Comparison of ENCODE assay signal across 8 cellular contexts in genomic region chr11:74310857-74311256, GRCh38. TPM values are rescaled to one million over a fixed set of nuclear protein-coding genes. Genes with fewer than 3 reads are reported as not detected.
DNase-seq lines count a peak whose midpoint lies in the region; ATAC-seq, FAIRE-seq and TF ChIP-seq lines count a peak whose summit lies in the region.

No MANE protein-coding gene starts in this region.

- H3K4me3 ChIP-seq in CD8-positive, alpha-beta T cell (ENCODE audit: low read depth, low read length) = peak overlapping the region; percentile 29
- H3K4me3 ChIP-seq in gastroesophageal sphincter (peak overlapping the region in 1 of 2 donors; percentile 60), pancreas (peak overlapping the region; percentile 12 to 66 (median 43))

- TF ChIP-seq POLR2A in gastroesophageal sphincter (IDR thresholded peaks at IDR 0.05) = no peak

- no peaks in the 10 kb centered on the region for H3K9me3 ChIP-seq in CD8-positive, alpha-beta T cell (ENCODE audit: low read length)
- no peaks in the 10 kb centered on the region for H3K9me3 ChIP-seq in T-helper 17 cell (ENCODE audit: control insufficient read depth, low read length, poor library complexity, severe bottlenecking)
- peaks cover 0 to 6% (median 0%) of the 10 kb centered on the region in 3 donors for H3K9me3 ChIP-seq in gastroesophageal sphincter
- no peaks in the 10 kb centered on the region for H3K9me3 ChIP-seq in pancreas

- H3K36me3 Mint-ChIP-seq in CD8-positive, alpha-beta T cell = no peaks in the 10 kb centered on the region
- peaks cover 4% of the 10 kb centered on the region for H3K36me3 Mint-ChIP-seq in T-helper 17 cell (ENCODE audit: low read depth)

- TF ChIP-seq CTCF in CD8-positive, alpha-beta T cell (IDR thresholded peaks at IDR 0.05) = no peak
- no peak for TF ChIP-seq CTCF in gastroesophageal sphincter (IDR thresholded peaks at IDR 0.05)
- no peak for TF ChIP-seq CTCF in pancreas (IDR thresholded peaks at IDR 0.05)

- POLR2A ChIA-PET in CD8-positive, alpha-beta T cell (lab: Charles Lee) = no interaction called here

- peaks cover 36% of the 10 kb centered on the region for H3K27me3 Mint-ChIP-seq in CD8-positive, alpha-beta T cell (ENCODE audit: low read depth)
- peaks cover 49% of the 10 kb centered on the region for H3K27me3 Mint-ChIP-seq in T-helper 17 cell

- H3K27me3 ChIP-seq in CD8-positive, alpha-beta T cell (ENCODE audit: insufficient read depth, low read length) = peaks cover 13% of the 10 kb centered on the region
- H3K27me3 ChIP-seq in gastroesophageal sphincter (peaks cover 15% of the 10 kb centered on the region), pancreas (no peaks in the 10 kb centered on the region)

- no peak for ATAC-seq in CD8-positive, alpha-beta T cell
- ATAC-seq in T-helper 17 cell (no peak), gastroesophageal sphincter (peak; percentile 24), pancreas (no peak)

- H3K27ac ChIP-seq in CD8-positive, alpha-beta T cell (ENCODE audit: low read depth, low read length) = no peak overlapping the region
- H3K27ac ChIP-seq in gastroesophageal sphincter = no peak overlapping the region
- H3K27ac ChIP-seq in pancreas = no peak overlapping the region

- peaks cover 6% of the 10 kb centered on the region for H3K4me1 ChIP-seq in CD8-positive, alpha-beta T cell (ENCODE audit: insufficient read depth, low read length)
- H3K4me1 ChIP-seq in gastroesophageal sphincter (peaks cover 0 to 12% (median 0%) of the 10 kb centered on the region in 3 donors), pancreas (no peaks in the 10 kb centered on the region)

- CTCF ChIA-PET in CD8-positive, alpha-beta T cell (lab: Charles Lee) = interaction anchor here (1.4 kb wide), 1 partner anchor 139 kb away, joined by 4 read pairs; no protein-coding TSS in a partner anchor

- DNase-seq in CD8-positive, alpha-beta T cell = no peak
- no peak for DNase-seq in T-helper 17 cell
- DNase-seq in pancreas = peak in 1 of 6 donors; percentile 31
- no peak for DNase-seq in stimulated activated CD4-positive, alpha-beta T cell treated with anti-CD3 and anti-CD28 coated beads, Interleukin-15, amount 100 ng/mL, for 24 hours
- DNase-seq in NCI-H748 (lab: John Stamatoyannopoulos, UW; ENCODE audit: unreplicated experiment) = no peak
- no peak for DNase-seq in NCI-H2227 treated with DMSO at 0.1 percent for 48 hours (lab: John Stamatoyannopoulos, UW)
- DNase-seq in D341Med (ENCODE audit: low spot score) = no peak

- TF ChIP-seq EP300 in gastroesophageal sphincter (IDR thresholded peaks at IDR 0.05) = no peak

- no peaks in the 10 kb centered on the region for H3K36me3 ChIP-seq in CD8-positive, alpha-beta T cell (ENCODE audit: insufficient read depth, low read length)
- no peaks in the 10 kb centered on the region for H3K36me3 ChIP-seq in gastroesophageal sphincter
- H3K36me3 ChIP-seq in pancreas = no peaks in the 10 kb centered on the region

- no peak for FAIRE-seq in pancreas (lab: Jason Lieb, UNC)

- H3K27ac Mint-ChIP-seq in CD8-positive, alpha-beta T cell = no peak overlapping the region
- no peak overlapping the region for H3K27ac Mint-ChIP-seq in T-helper 17 cell

- intact Hi-C loops in CD8-positive, alpha-beta T cell (cut with DNase I, micrococcal nuclease) = no loop called here
- intact Hi-C loops in pancreas (cut with DNase I) = no loop called here

- WGBS in gastroesophageal sphincter (ENCODE audit: low coverage in 1 of 2), 2 donors = 69 to 92% methylated on average over 6 of the region's 11 CpGs
- WGBS in pancreas, 2 donors = 60 to 62% methylated on average over 11 of the region's 11 CpGs

- peak overlapping the region; percentile 60 for H3K4me3 Mint-ChIP-seq in CD8-positive, alpha-beta T cell
- peak overlapping the region; percentile 85 for H3K4me3 Mint-ChIP-seq in T-helper 17 cell

- H3K9me3 Mint-ChIP-seq in CD8-positive, alpha-beta T cell = peaks cover 2% of the 10 kb centered on the region

- peaks cover 11% of the 10 kb centered on the region for H3K4me1 Mint-ChIP-seq in CD8-positive, alpha-beta T cell (ENCODE audit: low read depth)
- H3K4me1 Mint-ChIP-seq in T-helper 17 cell = peaks cover 11% of the 10 kb centered on the region

RNA-seq across cellular contexts. Expression of gene P4HA3, which starts 0.6 kb away (rescaled TPM):
- not detected for total RNA-seq in CD8-positive, alpha-beta T cell
- total RNA-seq in T-helper 17 cell (not detected), gastroesophageal sphincter (1 to 10 TPM in 1 of 4 donors, under 1 TPM in 2, not detected in 1; 0.69 to 2.9 (median 0.94) TPM), pancreas (under 1 TPM in 3 of 6 donors, not detected in 3; 0.20 to 0.94 (median 0.92) TPM)
- under 1 TPM; 0.19 to 0.38 TPM for polyA plus RNA-seq in pancreas
